8 cellular contexts compared by ENCODE assay signal in genomic region chr10:68560916-68561691, GRCh38. TPM values are rescaled to one million over a fixed set of nuclear protein-coding genes. Genes with fewer than 3 reads are reported as not detected.
DNase-seq lines count a peak whose midpoint lies in the region; ATAC-seq and TF ChIP-seq lines count a peak whose summit lies in the region.

No MANE protein-coding gene starts in this region.

- CTCF ChIA-PET in HEK293T (lab: Yijun Ruan, JAX): interaction anchor here (2.7 kb wide), 1 partner anchor 10 kb away, joined by 7 read pairs; no protein-coding TSS in a partner anchor

- TF ChIP-seq CTCF in CD14-positive monocyte (IDR thresholded peaks at IDR 0.05) (no peak), gastroesophageal sphincter (IDR thresholded peaks at IDR 0.05) (no peak), parathyroid adenoma (IDR thresholded peaks at IDR 0.05) (no peak)

- H3K27ac Mint-ChIP-seq in CD14-positive monocyte: no peak overlapping the region

- peak; percentile 28 for ATAC-seq in gastroesophageal sphincter
- ATAC-seq in GM21526 (IDR thresholded peaks at IDR 0.05; ENCODE audit: low FRiP score, unreplicated experiment): no peak

- WGBS in gastroesophageal sphincter (ENCODE audit: low coverage in 1 of 2), 2 donors: 0 to 1% methylated on average over 10 to 12 of the region's 50 CpGs

- no peak for TF ChIP-seq EP300 in gastroesophageal sphincter (IDR thresholded peaks at IDR 0.05)

- DNase-seq in CD14-positive monocyte (ENCODE audit: low spot score): no peak
- peak; percentile 61 for DNase-seq in HEK293T (ENCODE audit: extremely low spot score)
- DNase-seq in activated T-cell treated with anti-CD3 and anti-CD28 coated beads, Interleukin-2, amount 50 U/mL, for 1 hour: peak; percentile 23
- DNase-seq in KG1 (lab: John Stamatoyannopoulos, UW): no peak
- DNase-seq in SW480 (ENCODE audit: low spot score): no peak

- H3K4me3 Mint-ChIP-seq in CD14-positive monocyte: peak overlapping the region; percentile 62 to 86

- peaks cover 5 to 6% of the 10 kb centered on the region in 2 donors for H3K36me3 Mint-ChIP-seq in CD14-positive monocyte

- intact Hi-C loops in CD14-positive monocyte (cut with micrococcal nuclease): no loop called here

- H3K9ac ChIP-seq in parathyroid adenoma: peak overlapping the region; percentile 1

- H3K36me3 ChIP-seq in gastroesophageal sphincter (no peaks in the 10 kb centered on the region), parathyroid adenoma (ENCODE audit: control insufficient read depth, insufficient read depth, low read length) (no peaks in the 10 kb centered on the region)

- TF ChIP-seq POLR2A in gastroesophageal sphincter (IDR thresholded peaks at IDR 0.05): no peak

- peaks cover 89 to 96% (median 95%) of the 10 kb centered on the region in 3 donors for H3K27me3 Mint-ChIP-seq in CD14-positive monocyte (ENCODE audit: low read depth in 3 of 3)

- H3K27ac ChIP-seq in gastroesophageal sphincter (peak overlapping the region in 3 of 4 donors; percentile 61 to 77 (median 74)), parathyroid adenoma (no peak overlapping the region)

- peaks cover 0 to 45% (median 0%) of the 10 kb centered on the region in 3 donors for H3K4me1 ChIP-seq in gastroesophageal sphincter
- H3K4me1 ChIP-seq in parathyroid adenoma: no peaks in the 10 kb centered on the region

- H2AFZ ChIP-seq in parathyroid adenoma: peak overlapping the region; percentile 96

- H3K9me3 ChIP-seq in gastroesophageal sphincter (no peaks in the 10 kb centered on the region), parathyroid adenoma (ENCODE audit: control insufficient read depth, low read length) (no peaks in the 10 kb centered on the region)

- peak overlapping the region; percentile 80 for H3K4me2 ChIP-seq in parathyroid adenoma (ENCODE audit: low read length)

- POLR2A ChIA-PET in HEK293T (lab: Yijun Ruan, JAX): interaction anchor here (0.7 to 2.9 kb wide), 3 partner anchors 25 to 160 kb away, joined by 4 to 16 read pairs (median 11); partner anchors contain the start of gene CCAR1

- H3K4me1 Mint-ChIP-seq in CD14-positive monocyte: peaks cover 31% of the 10 kb centered on the region

- H3K27me3 ChIP-seq in gastroesophageal sphincter (no peaks in the 10 kb centered on the region), parathyroid adenoma (ENCODE audit: control insufficient read depth, insufficient read depth, low read length) (no peaks in the 10 kb centered on the region)

- H3K79me2 ChIP-seq in parathyroid adenoma: peaks cover 4% of the 10 kb centered on the region

- peak overlapping the region; percentile 50 to 89 for H3K4me3 ChIP-seq in gastroesophageal sphincter
- H3K4me3 ChIP-seq in parathyroid adenoma (ENCODE audit: low read depth, low read length): peak overlapping the region; percentile 74

- peaks cover 0 to 15% (median 4%) of the 10 kb centered on the region in 7 donors for H3K9me3 Mint-ChIP-seq in CD14-positive monocyte

TF ChIP-seq in HEK293T, 16 proteins besides CTCF, POLR2A, EP300 and RAD21:
- TF ChIP-seq L3MBTL2 (conservative IDR thresholded peaks at IDR 0.05): peak; percentile 21; the same call in 1 of the 2 replicates
- TF ChIP-seq LEF1 (IDR thresholded peaks at IDR 0.05; ENCODE audit: borderline replicate concordance): no peak

RNA-seq across cellular contexts. Expression of gene TET1, which starts 1.0 kb away (rescaled TPM):
- under 1 TPM; 0.06 to 0.08 TPM for polyA plus RNA-seq in CD14-positive monocyte
- 10 to 100 TPM in 2 of 4 donors, 1 to 10 TPM in 2; 7.2 to 14.5 (median 9.8) TPM for total RNA-seq in gastroesophageal sphincter

RNA-seq across cellular contexts. Expression of gene SLC25A16, which starts 33.8 kb away (rescaled TPM):
- polyA plus RNA-seq in CD14-positive monocyte: 1 to 10 TPM; 7.0 to 9.6 TPM
- 100 to 1,000 TPM in 1 of 4 donors, 10 to 100 TPM in 3; 14.5 to 161 (median 16.8) TPM for total RNA-seq in gastroesophageal sphincter

Comparison
In these comparisons a context has a peak if more than half of its experiments do, and no peak if none do; other contexts are left out.
1. DNase-seq: peak in HEK293T (single experiment) and activated T-cell treated with anti-CD3 and anti-CD28 coated beads, Interleukin-2, amount 50 U/mL, for 1 hour (single experiment); none in CD14-positive monocyte (single experiment), KG1 (single experiment) and SW480 (single experiment).